ENCODE assay signal across 8 cellular contexts in genomic region chr20:57582432-57583288, GRCh38. TPM values are rescaled to one million over a fixed set of nuclear protein-coding genes. Genes with fewer than 3 reads are reported as not detected.
DNase-seq lines count a peak whose midpoint lies in the region; ATAC-seq and TF ChIP-seq lines count a peak whose summit lies in the region.

No MANE protein-coding gene starts in this region.

- H2AFZ ChIP-seq in MM.1S (ENCODE audit: low read length) = no peak overlapping the region

- no peak for DNase-seq in AG09309 (ENCODE audit: low read depth)
- DNase-seq in MM.1S = no peak
- no peak for DNase-seq in colonic mucosa
- DNase-seq in EL = no peak
- DNase-seq in A172 (ENCODE audit: low spot score) = no peak
- DNase-seq in stimulated activated CD4-positive, alpha-beta T cell treated with anti-CD3 and anti-CD28 coated beads, Interleukin-15, amount 100 ng/mL, for 24 hours = no peak

- no peak overlapping the region for H3K4me3 ChIP-seq in AG09309 (ENCODE audit: control insufficient read depth, low read depth, low read length)
- no peak overlapping the region for H3K4me3 ChIP-seq in MM.1S (ENCODE audit: low read length)
- no peak overlapping the region for H3K4me3 ChIP-seq in colonic mucosa
- H3K4me3 ChIP-seq in mucosa of stomach (ENCODE audit: low read length) = no peak overlapping the region

- H3K36me3 ChIP-seq in MM.1S (replicated peaks; ENCODE audit: insufficient read depth, low read length) (no peaks in the 10 kb centered on the region), colonic mucosa (no peaks in the 10 kb centered on the region), mucosa of stomach (ENCODE audit: control insufficient read depth, insufficient read depth, low read length) (no peaks in the 10 kb centered on the region)

- H3K4me1 ChIP-seq in MM.1S (ENCODE audit: low read length) = no peaks in the 10 kb centered on the region
- H3K4me1 ChIP-seq in colonic mucosa = peaks cover 5% of the 10 kb centered on the region
- H3K4me1 ChIP-seq in mucosa of stomach (ENCODE audit: control insufficient read depth, insufficient read depth, low read length) = peaks cover 4% of the 10 kb centered on the region

- no peak for ATAC-seq in HG02870 (IDR thresholded peaks at IDR 0.05; ENCODE audit: unreplicated experiment)

- no peaks in the 10 kb centered on the region for H3K9me3 ChIP-seq in MM.1S (replicated peaks; ENCODE audit: insufficient read depth, low read length)
- no peaks in the 10 kb centered on the region for H3K9me3 ChIP-seq in colonic mucosa
- no peaks in the 10 kb centered on the region for H3K9me3 ChIP-seq in mucosa of stomach (ENCODE audit: control insufficient read depth, low read length)

- H3K9ac ChIP-seq in MM.1S (ENCODE audit: low read length) (no peak overlapping the region), colonic mucosa (ENCODE audit: low read depth in 2 of 2, low read length in 2 of 2) (peak overlapping the region in 1 of 2 donors; percentile 9), mucosa of stomach (ENCODE audit: low read length) (peak overlapping the region; percentile 20)

- no peaks in the 10 kb centered on the region for H3K9me2 ChIP-seq in MM.1S (replicated peaks; ENCODE audit: insufficient read depth, low read length)

- no peak overlapping the region for H3K4me2 ChIP-seq in MM.1S (ENCODE audit: low read depth, low read length)

- intact Hi-C loops in colonic mucosa (cut with DNase I) = no loop called here

- H4K20me1 ChIP-seq in MM.1S (ENCODE audit: insufficient read depth, low read length) = no peaks in the 10 kb centered on the region

- H3K27ac ChIP-seq in MM.1S (ENCODE audit: low read length) = no peak overlapping the region
- H3K27ac ChIP-seq in colonic mucosa = peak overlapping the region; percentile 36

- H3K27me3 ChIP-seq in MM.1S (replicated peaks; ENCODE audit: insufficient read depth, low read length) (peaks cover 100% of the 10 kb centered on the region), colonic mucosa (no peaks in the 10 kb centered on the region), mucosa of stomach (ENCODE audit: control insufficient read depth, insufficient read depth, low read length) (peaks cover 46% of the 10 kb centered on the region)

- H3K79me2 ChIP-seq in MM.1S (ENCODE audit: low read length) = no peaks in the 10 kb centered on the region

- no peaks in the 10 kb centered on the region for H3F3A ChIP-seq in MM.1S (ENCODE audit: insufficient read depth, low read length)

- peak; percentile 28 for TF ChIP-seq CTCF in AG09309 (IDR thresholded peaks at IDR 0.05; ENCODE audit: control insufficient read depth, insufficient read depth, low read depth, low read length, missing control alignments)
- peak; percentile 29 for TF ChIP-seq CTCF in MM.1S (IDR thresholded peaks at IDR 0.05; ENCODE audit: low read length)
- TF ChIP-seq CTCF in colonic mucosa (IDR thresholded peaks at IDR 0.05) = no peak

RNA-seq across cellular contexts. Expression of gene PCK1, which starts 21.8 kb away (rescaled TPM):
- 100 to 1,000 TPM; 272 TPM for total RNA-seq in colonic mucosa
- not detected in 2 replicates for total RNA-seq in A172 (2014; rRNA removed; shearing (Covaris generic))

RNA-seq across cellular contexts. Expression of gene ZBP1, which starts 37.6 kb away (rescaled TPM):
- total RNA-seq in colonic mucosa = 1 to 10 TPM; 2.7 to 3.4 TPM
- 0.14 TPM in 1 of 2 replicates, not detected in the other for total RNA-seq in A172 (2014; rRNA removed; shearing (Covaris generic))

RNA-seq across cellular contexts. Expression of gene CTCFL, which starts 57.7 kb away (rescaled TPM):
- total RNA-seq in colonic mucosa = under 1 TPM in 1 of 2 donors, not detected in 1; 0.47 TPM
- total RNA-seq in A172 (2014; rRNA removed; shearing (Covaris generic)) = not detected in 2 replicates

Comparison
In these comparisons a context has a peak if more than half of its experiments do, and no peak if none do; other contexts are left out.
1. RNA of gene PCK1, which starts 21.8 kb away (total RNA-seq): 272 TPM in colonic mucosa; not detected in A172; every median in the first group is over 100 times any median in the second.